In genomic region chr15:64905119-64905831, GRCh38 we compare ENCODE assay signal across 8 cellular contexts. TPM values are rescaled to one million over a fixed set of nuclear protein-coding genes. Genes with fewer than 3 reads are reported as not detected.
DNase-seq lines count a peak whose midpoint lies in the region; ATAC-seq and TF ChIP-seq lines count a peak whose summit lies in the region.

No MANE protein-coding gene starts in this region.

- CTCF ChIA-PET in Calu3 (lab: Charles Lee) = interaction anchor here (0.6 to 2.1 kb wide), 5 partner anchors 16 to 235 kb away, joined by 3 to 7 read pairs (median 5); no protein-coding TSS in a partner anchor

- H3K27me3 ChIP-seq in right atrium auricular region = no peaks in the 10 kb centered on the region
- no peaks in the 10 kb centered on the region for H3K27me3 ChIP-seq in uterus

- H3K27me3 Mint-ChIP-seq in Calu3 (ENCODE audit: unreplicated experiment) = peaks cover 25% of the 10 kb centered on the region

- peaks cover 0 to 7% of the 10 kb centered on the region in 2 donors for H3K4me1 ChIP-seq in right atrium auricular region
- H3K4me1 ChIP-seq in uterus = no peaks in the 10 kb centered on the region

- intact Hi-C loops in Calu3 (cut with micrococcal nuclease; ENCODE audit: unreplicated experiment) = loop anchor here (1.0 kb wide), 1 partner anchor 174 kb away; no protein-coding TSS in a partner anchor
- intact Hi-C loops in posterior vena cava (cut with DNase I) = loop anchor here in 1 of 2 donors (5.0 kb wide), 1 partner anchor 168 kb away; no protein-coding TSS in a partner anchor
- intact Hi-C loops in uterus (cut with DNase I; ENCODE audit: low total_unique reads) = loop anchor here (10.0 kb wide), 2 partner anchors 60 to 170 kb away; partner anchors contain the start of gene PLEKHO2

- H3K36me3 ChIP-seq in right atrium auricular region (no peaks in the 10 kb centered on the region), uterus (no peaks in the 10 kb centered on the region)

- no TSS peak for BruUV-seq in Calu3 (replicated peaks; lab: Mats Ljungman, UMichigan)

- TF ChIP-seq CTCF in Calu3 (IDR thresholded peaks at IDR 0.05; ENCODE audit: unreplicated experiment) (peak; percentile 82), right atrium auricular region (IDR thresholded peaks at IDR 0.05) (peak; percentile 93 to 96), uterus (IDR thresholded peaks at IDR 0.05) (peak; percentile 81 to 93 (median 90))

- no peak overlapping the region for H3K4me3 Mint-ChIP-seq in Calu3 (ENCODE audit: low read depth, unreplicated experiment)

- peaks cover 7% of the 10 kb centered on the region for H3K4me1 Mint-ChIP-seq in Calu3 (ENCODE audit: low read depth, unreplicated experiment)

- peaks cover 4% of the 10 kb centered on the region for H3K9me3 Mint-ChIP-seq in Calu3 (ENCODE audit: low read depth, unreplicated experiment)

- peak overlapping the region; percentile 17 to 56 for H3K27ac ChIP-seq in right atrium auricular region
- H3K27ac ChIP-seq in uterus = peak overlapping the region; percentile 33 to 37

- peak overlapping the region; percentile 14 to 38 for H3K4me3 ChIP-seq in right atrium auricular region
- peak overlapping the region; percentile 23 to 34 for H3K4me3 ChIP-seq in uterus

- peaks cover 7 to 15% of the 10 kb centered on the region in 2 donors for H3K9me3 ChIP-seq in right atrium auricular region
- H3K9me3 ChIP-seq in uterus = no peaks in the 10 kb centered on the region

- ATAC-seq in HG02981 (IDR thresholded peaks at IDR 0.05; ENCODE audit: unreplicated experiment) = peak; percentile 67
- ATAC-seq in HG02884 (IDR thresholded peaks at IDR 0.05; ENCODE audit: unreplicated experiment) = no peak

- TF ChIP-seq POLR2A in uterus (IDR thresholded peaks at IDR 0.05) = peak in 1 of 2 donors; percentile 19

- DNase-seq in Calu3 = peak; percentile 80
- DNase-seq in T-helper 1 cell = peak; percentile 50 to 79 (median 66)
- peak; percentile 8 for DNase-seq in amniotic stem cell (lab: John Stamatoyannopoulos, UW)
- peak; percentile 76 for DNase-seq in right atrium auricular region (ENCODE audit: low spot score)
- DNase-seq in posterior vena cava (ENCODE audit: low spot score) = peak; percentile 94
- peak; percentile 76 to 80 for DNase-seq in uterus

- no peaks in the 10 kb centered on the region for H3K36me3 Mint-ChIP-seq in Calu3 (ENCODE audit: insufficient read depth, unreplicated experiment)

- no peak overlapping the region for H3K27ac Mint-ChIP-seq in Calu3 (ENCODE audit: unreplicated experiment)

RNA-seq across cellular contexts. Expression of gene ANKDD1A, which starts 6.4 kb away (rescaled TPM):
- total RNA-seq in Calu3 (2022) (0.37 and 0.42 TPM in 2 replicates), right atrium auricular region (1 to 10 TPM in 1 of 2 donors, under 1 TPM in 1; 0.96 to 2.2 TPM), posterior vena cava (10 to 100 TPM; 17.1 to 25.1 TPM), uterus (10 to 100 TPM in 3 of 4 donors, under 1 TPM in 1; 0.59 to 36.2 (median 17.7) TPM)

Comparison
In these comparisons a context has a peak if more than half of its experiments do, and no peak if none do; other contexts are left out.
1. DNase-seq: peak in every context shown above with its lines; median percentile 94 in posterior vena cava; 80 in Calu3; 78 in uterus; 76 in right atrium auricular region; 66 in T-helper 1 cell; 8 in amniotic stem cell.